In the genomic region with DNA sequence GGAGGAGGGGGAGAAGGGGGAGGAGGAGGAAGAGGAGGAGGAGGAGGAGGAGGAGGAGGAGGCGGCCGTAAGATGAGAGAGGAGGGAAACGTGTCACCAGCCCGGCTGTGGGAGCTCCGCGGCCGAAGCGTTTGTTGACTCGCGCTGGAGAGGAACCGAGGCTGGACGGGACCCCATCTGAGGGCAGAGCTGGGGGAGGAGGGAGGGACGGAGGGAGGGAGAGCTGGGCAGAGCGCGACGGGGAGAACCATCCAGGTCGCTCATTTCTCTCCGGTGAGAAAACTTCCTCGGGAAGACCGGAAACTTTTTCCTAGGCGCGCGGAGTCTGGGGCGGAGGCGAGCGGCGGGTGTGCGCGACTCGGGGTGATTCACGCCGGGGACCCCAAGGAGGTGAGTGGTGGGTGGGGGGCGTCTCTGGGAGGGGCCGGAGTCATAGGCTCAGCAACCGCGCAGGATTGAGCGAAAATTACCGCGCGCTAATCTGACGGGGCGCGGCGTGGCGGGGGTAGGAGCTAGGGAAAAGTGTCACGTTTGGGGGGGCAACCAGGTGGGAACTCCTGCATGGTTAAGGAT, we compare ENCODE assay signal across 8 cellular contexts.
DNase-seq lines count a peak whose midpoint lies in the region; ATAC-seq, FAIRE-seq and TF ChIP-seq lines count a peak whose summit lies in the region.

No MANE protein-coding gene starts in this region.

- peak in 1 of 5 donors; percentile 50 for DNase-seq in CD8-positive, alpha-beta memory T cell
- DNase-seq in LNCaP clone FGC (ENCODE audit: low read depth) (no peak), T47D (ENCODE audit: low read depth in 1 of 2, low spot score in 1 of 2) (peak; percentile 26 to 35), kidney tubule cell (ENCODE audit: low spot score) (peak; percentile 55), KBM-7 (no peak), D721Med (ENCODE audit: insufficient read length, low spot score) (no peak)
- DNase-seq in stimulated activated naive CD8-positive, alpha-beta T cell treated with anti-CD3 and anti-CD28 coated beads, Interleukin-15, Interleukin-2, amounts not matched to agents 100 U/mL and 50 U/mL, for 24 hours = peak; percentile 38

- CTCF ChIA-PET in CD8-positive, alpha-beta memory T cell (lab: Charles Lee) = interaction anchor here (0.8 to 5.3 kb wide), 15 partner anchors 9 to 128 kb away, joined by 3 to 45 read pairs (median 4); no protein-coding TSS in a partner anchor

- no peak for ATAC-seq in stimulated activated naive CD8-positive, alpha-beta T cell treated with anti-CD3 and anti-CD28 coated beads, Interleukin-15, Interleukin-2, amounts not matched to agents 100 U/mL and 50 U/mL, for 24 hours
- ATAC-seq in GM18907 (IDR thresholded peaks at IDR 0.05; ENCODE audit: unreplicated experiment) = no peak

- no peaks in the 10 kb centered on the region for H3K9me3 Mint-ChIP-seq in CD8-positive, alpha-beta memory T cell

- no peak for TF ChIP-seq CTCF in LNCaP clone FGC (IDR thresholded peaks at IDR 0.05; ENCODE audit: control insufficient read depth, extremely low read depth, insufficient read depth)
- TF ChIP-seq CTCF in D721Med (IDR thresholded peaks at IDR 0.05; ENCODE audit: insufficient read depth, missing control alignments) = no peak

- H3K4me1 Mint-ChIP-seq in CD8-positive, alpha-beta memory T cell = peaks cover 41 to 62% (median 61%) of the 10 kb centered on the region in 3 donors

- H3K4me3 Mint-ChIP-seq in CD8-positive, alpha-beta memory T cell = peak overlapping the region; percentile 99 to 100 (median 99)

- H3K27me3 ChIP-seq in CD8-positive, alpha-beta memory T cell (ENCODE audit: insufficient read depth, low read length, poor library complexity, severe bottlenecking) = no peaks in the 10 kb centered on the region

- H3K27ac ChIP-seq in CD8-positive, alpha-beta memory T cell (ENCODE audit: low read depth, low read length) = peak overlapping the region; percentile 76

- H3K4me3 ChIP-seq in CD8-positive, alpha-beta memory T cell (ENCODE audit: low read length) = peak overlapping the region; percentile 84
- H3K4me3 ChIP-seq in LNCaP clone FGC (ENCODE audit: low read depth, low read length) = peak overlapping the region; percentile 23

- in situ Hi-C loops in T47D (cut with HindIII; ENCODE audit: low pct_unique_long_range_greater_than_20kb, low sequenced_read_pairs) = no loop called here
- in situ Hi-C loops in KBM-7 (cut with MboI; ENCODE audit: low pct_unique_long_range_greater_than_20kb, low sequenced_read_pairs) = no loop called here

- FAIRE-seq in D721Med (lab: Jason Lieb, UNC) = no peak

- H3K36me3 Mint-ChIP-seq in CD8-positive, alpha-beta memory T cell = peaks cover 14 to 41% (median 14%) of the 10 kb centered on the region in 3 donors

- POLR2A ChIA-PET in CD8-positive, alpha-beta memory T cell (lab: Charles Lee) = interaction anchor here (0.6 to 4.2 kb wide), 6 partner anchors 9 to 122 kb away, joined by 3 to 20 read pairs (median 5); no protein-coding TSS in a partner anchor

- H3K27me3 Mint-ChIP-seq in CD8-positive, alpha-beta memory T cell = peaks cover 7% of the 10 kb centered on the region in 2 donors

- H3K27ac Mint-ChIP-seq in CD8-positive, alpha-beta memory T cell = peak overlapping the region; percentile 70 to 98 (median 94)

- H3K4me1 ChIP-seq in CD8-positive, alpha-beta memory T cell (ENCODE audit: insufficient read depth, low read length) = peaks cover 19% of the 10 kb centered on the region

- no peaks in the 10 kb centered on the region for H3K36me3 ChIP-seq in CD8-positive, alpha-beta memory T cell (ENCODE audit: insufficient read depth, low read length)

- no peaks in the 10 kb centered on the region for H3K9me3 ChIP-seq in CD8-positive, alpha-beta memory T cell (ENCODE audit: low read length)

Comparison
In these comparisons a context has a peak if more than half of its experiments do, and no peak if none do; other contexts are left out.
1. DNase-seq: peak in T47D (2 of 2), kidney tubule cell (single experiment) and stimulated activated naive CD8-positive, alpha-beta T cell treated with anti-CD3 and anti-CD28 coated beads, Interleukin-15, Interleukin-2, amounts not matched to agents 100 U/mL and 50 U/mL, for 24 hours (single experiment); none in LNCaP clone FGC (single experiment), KBM-7 (single experiment) and D721Med (single experiment).